1 cellular context compared by ENCODE assay signal in the genomic region with DNA sequence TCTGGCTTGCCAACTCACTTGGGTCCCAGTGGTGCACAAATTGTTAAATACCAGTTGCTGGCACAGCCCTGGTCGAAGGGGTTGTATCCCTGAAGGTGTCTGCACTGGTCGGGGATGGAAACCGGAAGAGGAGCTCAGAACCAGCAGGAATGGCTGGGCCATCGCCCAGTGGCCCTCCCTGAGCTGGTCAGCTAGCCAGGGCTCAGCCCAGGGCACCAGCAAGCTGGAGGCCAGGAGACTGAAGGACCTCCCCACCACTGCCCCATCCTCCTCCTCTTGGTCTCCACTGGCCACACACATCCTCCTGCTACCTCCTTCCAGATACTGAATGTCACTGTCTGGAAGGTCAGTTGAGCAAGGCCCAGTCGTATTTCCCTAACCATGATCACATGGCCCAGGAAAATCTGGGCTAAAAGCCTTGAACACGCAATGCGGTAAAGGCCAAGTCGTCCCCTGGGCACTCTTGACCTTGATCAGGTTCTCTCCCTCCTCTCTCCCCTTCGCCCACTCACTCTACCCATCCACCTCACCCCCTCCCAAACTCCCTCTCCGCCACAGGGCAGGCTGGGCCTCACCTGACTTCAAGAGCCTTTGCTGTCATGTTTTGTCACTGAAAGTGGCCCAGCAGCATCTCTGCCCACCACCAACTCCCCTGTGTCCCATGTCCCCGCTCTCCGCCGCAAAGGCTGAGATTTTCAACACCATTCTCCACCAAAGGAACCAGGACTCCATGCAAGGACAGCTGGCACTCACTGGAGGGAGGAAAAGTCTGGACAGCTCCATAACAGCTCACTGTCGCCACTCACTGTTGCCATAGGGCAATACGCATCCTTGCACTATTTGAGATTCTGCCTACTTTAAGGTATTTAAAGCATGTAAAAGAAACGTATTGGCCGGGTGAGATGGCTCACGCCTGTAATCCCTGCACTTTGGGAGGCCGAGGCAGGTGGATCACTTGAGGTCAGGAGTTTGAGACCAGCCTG.
TF ChIP-seq lines count a peak whose summit lies in the region.

No MANE protein-coding gene starts in this region.

TF ChIP-seq in SK-N-SH treated with all-trans-retinoic acid at 6 μM for 48 hours, 23 proteins besides CTCF, POLR2A, EP300 and RAD21:
- TF ChIP-seq GLIS3 (CRISPR knock-in tag; IDR thresholded peaks at IDR 0.05) (no peak), ZNF8 (CRISPR knock-in tag; IDR thresholded peaks at IDR 0.05) (no peak), ZFP30 (CRISPR knock-in tag; IDR thresholded peaks at IDR 0.05) (no peak), BACH2 (CRISPR knock-in tag; IDR thresholded peaks at IDR 0.05; ENCODE audit: borderline replicate concordance) (no peak), TCF4 (CRISPR knock-in tag; IDR thresholded peaks at IDR 0.05; ENCODE audit: borderline replicate concordance) (no peak), ESRRG (CRISPR knock-in tag; IDR thresholded peaks at IDR 0.05) (no peak), RARB (CRISPR knock-in tag; IDR thresholded peaks at IDR 0.05) (no peak), CSDC2 (CRISPR knock-in tag; IDR thresholded peaks at IDR 0.05) (no peak), ISL1 (CRISPR knock-in tag; IDR thresholded peaks at IDR 0.05) (no peak), TOX (CRISPR knock-in tag; IDR thresholded peaks at IDR 0.05; ENCODE audit: borderline replicate concordance) (no peak)
- TF ChIP-seq, protein P1, sequence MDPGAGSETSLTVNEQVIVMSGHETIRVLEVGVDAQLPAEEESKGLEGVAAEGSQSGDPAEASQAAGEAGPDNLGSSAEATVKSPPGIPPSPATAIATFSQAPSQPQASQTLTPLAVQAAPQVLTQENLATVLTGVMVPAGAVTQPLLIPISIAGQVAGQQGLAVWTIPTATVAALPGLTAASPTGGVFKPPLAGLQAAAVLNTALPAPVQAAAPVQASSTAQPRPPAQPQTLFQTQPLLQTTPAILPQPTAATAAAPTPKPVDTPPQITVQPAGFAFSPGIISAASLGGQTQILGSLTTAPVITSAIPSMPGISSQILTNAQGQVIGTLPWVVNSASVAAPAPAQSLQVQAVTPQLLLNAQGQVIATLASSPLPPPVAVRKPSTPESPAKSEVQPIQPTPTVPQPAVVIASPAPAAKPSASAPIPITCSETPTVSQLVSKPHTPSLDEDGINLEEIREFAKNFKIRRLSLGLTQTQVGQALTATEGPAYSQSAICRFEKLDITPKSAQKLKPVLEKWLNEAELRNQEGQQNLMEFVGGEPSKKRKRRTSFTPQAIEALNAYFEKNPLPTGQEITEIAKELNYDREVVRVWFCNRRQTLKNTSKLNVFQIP (CRISPR knock-in tag; IDR thresholded peaks at IDR 0.05; ENCODE audit: borderline replicate concordance, low read depth) = no peak
- TF ChIP-seq, protein P2, sequence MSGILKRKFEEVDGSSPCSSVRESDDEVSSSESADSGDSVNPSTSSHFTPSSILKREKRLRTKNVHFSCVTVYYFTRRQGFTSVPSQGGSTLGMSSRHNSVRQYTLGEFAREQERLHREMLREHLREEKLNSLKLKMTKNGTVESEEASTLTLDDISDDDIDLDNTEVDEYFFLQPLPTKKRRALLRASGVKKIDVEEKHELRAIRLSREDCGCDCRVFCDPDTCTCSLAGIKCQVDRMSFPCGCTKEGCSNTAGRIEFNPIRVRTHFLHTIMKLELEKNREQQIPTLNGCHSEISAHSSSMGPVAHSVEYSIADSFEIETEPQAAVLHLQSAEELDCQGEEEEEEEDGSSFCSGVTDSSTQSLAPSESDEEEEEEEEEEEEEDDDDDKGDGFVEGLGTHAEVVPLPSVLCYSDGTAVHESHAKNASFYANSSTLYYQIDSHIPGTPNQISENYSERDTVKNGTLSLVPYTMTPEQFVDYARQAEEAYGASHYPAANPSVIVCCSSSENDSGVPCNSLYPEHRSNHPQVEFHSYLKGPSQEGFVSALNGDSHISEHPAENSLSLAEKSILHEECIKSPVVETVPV (CRISPR knock-in tag; IDR thresholded peaks at IDR 0.05) = no peak
